ENCODE assay signal across 25 cellular contexts in the genomic region with DNA sequence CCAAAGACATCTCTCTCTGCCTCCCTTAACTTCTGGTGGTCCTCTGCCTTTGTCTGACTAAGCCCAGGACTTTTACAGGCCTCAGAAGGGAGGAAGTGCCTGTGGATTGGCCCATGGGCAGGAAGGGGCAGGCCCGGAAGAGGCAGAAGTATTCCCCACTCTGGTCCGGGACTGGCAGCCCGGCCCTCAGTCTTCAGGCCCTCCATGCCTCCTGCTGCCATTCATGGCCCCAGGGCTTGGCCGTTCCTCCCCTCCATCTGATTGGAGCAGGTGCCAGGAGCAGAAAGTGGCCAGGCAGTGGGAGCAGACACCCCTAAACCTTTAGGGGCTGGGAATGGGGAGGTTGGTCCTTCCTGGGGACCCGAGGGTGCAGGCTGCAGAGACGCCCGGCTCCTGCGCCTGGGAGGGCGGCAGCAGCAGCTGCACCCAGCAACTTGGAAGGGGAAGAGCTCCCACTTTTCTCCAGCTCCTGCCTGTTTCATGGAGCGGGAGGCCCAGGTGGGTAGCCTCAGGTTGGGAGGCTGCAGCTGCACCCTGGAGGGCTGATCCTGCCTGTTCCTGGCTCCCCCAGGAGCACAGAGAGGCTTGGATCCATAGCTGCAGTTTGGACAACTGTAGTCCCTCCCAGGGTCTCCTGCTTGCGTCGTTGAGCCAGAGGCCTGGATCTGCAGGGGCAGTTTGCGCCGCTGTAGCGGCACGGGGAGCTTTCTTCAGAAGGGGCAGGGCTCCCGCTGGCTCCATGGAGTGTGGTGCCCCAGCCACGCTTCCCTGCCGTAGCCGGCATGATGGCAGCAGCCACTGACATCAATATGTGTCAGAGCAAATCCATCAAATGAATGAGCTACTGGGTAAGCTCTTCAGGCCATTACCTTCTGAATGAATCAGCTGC.
DNase-seq lines count a peak whose midpoint lies in the region; ATAC-seq, FAIRE-seq and TF ChIP-seq lines count a peak whose summit lies in the region.
"Had no signal": no experiment of that assay in that cellular context is flagged by ENCODE, and none has a peak within 500 bp of the region (broad histone marks: within the 10 kb centered on the region; RNA-seq: fewer than 3 reads in every experiment).

No MANE protein-coding gene starts in this region.

- peaks cover 0 to 11% (median 0%) of the 10 kb centered on the region in 7 donors for H3K9me3 Mint-ChIP-seq in CD14-positive monocyte

- in situ Hi-C loops in GM12878 (cut with MboI): no loop called here

- TF ChIP-seq RAD21 in GM12878 (IDR thresholded peaks at IDR 0.05; ENCODE audit: insufficient read depth, low read depth, low read length): no peak

- H2AFZ ChIP-seq in GM12878 (ENCODE audit: control insufficient read depth, low read depth, low read length): no peak overlapping the region

- no peaks in the 10 kb centered on the region for H3K36me3 ChIP-seq in GM12878 (ENCODE audit: control insufficient read depth in 2 of 2, insufficient read depth in 2 of 2, low read length in 1 of 2)
- H3K36me3 ChIP-seq in testis (ENCODE audit: low read depth, missing control alignments): no peaks in the 10 kb centered on the region

- TF ChIP-seq EP300 in GM12878 (IDR thresholded peaks at IDR 0.05; ENCODE audit: borderline replicate concordance in 1 of 2, control insufficient read depth in 1 of 2, low read depth in 2 of 2, low read length in 2 of 2): no peak

- no peak overlapping the region for H3K4me2 ChIP-seq in GM12878 (ENCODE audit: control insufficient read depth, insufficient read depth)
- H3K4me2 ChIP-seq: A549 had no signal

- FAIRE-seq in GM12878 (lab: Jason Lieb, UNC): no peak
- FAIRE-seq: A549, GM18507, H54, K562 had no signal

- H3K9ac ChIP-seq in GM12878 (ENCODE audit: control insufficient read depth, insufficient read depth, low read length): no peak overlapping the region

- H3K4me1 ChIP-seq in GM12878 (ENCODE audit: control insufficient read depth, insufficient read depth, low read length) (no peaks in the 10 kb centered on the region), testis (no peaks in the 10 kb centered on the region)
- H3K4me1 ChIP-seq: A549, Caco-2 had no signal

- DNase-seq in CD14-positive monocyte (ENCODE audit: low spot score) (peak; percentile 37), Daoy (ENCODE audit: low read depth) (peak; percentile 65), GM12878 (ENCODE audit: low read depth, low spot score) (no peak), testis (peak; percentile 46), NCI-H1436 treated with DMSO at 0.1 percent for 48 hours (lab: John Stamatoyannopoulos, UW) (no peak), T-helper 9 cell (no peak), NCI-H2081 (lab: John Stamatoyannopoulos, UW) (no peak)
- DNase-seq: C1 segment of cervical spinal cord; Caco-2; CD8-positive, alpha-beta T cell; DMS153; DND-41; Kasumi-1; NCI-H1105 treated with DMSO at 0.1 percent for 48 hours; NCI-H2029 treated with DMSO at 0.1 percent for 48 hours; NCI-H2227 treated with DMSO at 0.1 percent for 48 hours; NCI-H510A; NCI-H69; RPMI8226; SIG-M5 had no signal

- no peak overlapping the region for H3K4me3 Mint-ChIP-seq in CD14-positive monocyte
- H3K4me3 Mint-ChIP-seq: CD8-positive, alpha-beta T cell had no signal

- no peaks in the 10 kb centered on the region for H3K79me2 ChIP-seq in GM12878 (ENCODE audit: control insufficient read depth, insufficient read depth, low read length)

- RAD21 ChIA-PET in GM12878 (lab: Charles Lee; ENCODE audit: unreplicated experiment): interaction anchor here (1.7 kb wide), 1 partner anchor 188 kb away, joined by 3 read pairs; no protein-coding TSS in a partner anchor

- TF ChIP-seq CTCF in CD14-positive monocyte (IDR thresholded peaks at IDR 0.05) (no peak), GM12878 (IDR thresholded peaks at IDR 0.05 in 2 of 3, conservative IDR thresholded peaks at IDR 0.05 in 1 of 3; ENCODE audit: control insufficient read depth in 2 of 3, extremely low read depth in 1 of 3, insufficient read depth in 1 of 3, low read depth in 3 of 3, low read length in 3 of 3) (no peak), testis (IDR thresholded peaks at IDR 0.05) (no peak)

- H3K27ac ChIP-seq in GM12878 (ENCODE audit: control insufficient read depth, insufficient read depth) (no peak overlapping the region), testis (no peak overlapping the region)
- H3K27ac ChIP-seq: A549, SK-N-MC had no signal

- TF ChIP-seq POLR2A in GM12878 (IDR thresholded peaks at IDR 0.05; ENCODE audit: low read depth, low read length) (no peak), testis (IDR thresholded peaks at IDR 0.05) (no peak)

- CTCF ChIA-PET in GM12878 (lab: Yijun Ruan, JAX): interaction anchor here (1.7 to 2.8 kb wide), 2 partner anchors 10 to 45 kb away, joined by 5 to 10 read pairs; no protein-coding TSS in a partner anchor

- 72% methylated on average over 20 of the region's 20 CpGs for WGBS in GM12878 (ENCODE audit: insufficient coverage, insufficient replicate concordance, low lambda C conversion rate, missing lambda C conversion rate)
- WGBS in testis, 2 donors: 75 to 79% methylated on average over 6 to 19 of the region's 20 CpGs

- H3K27ac Mint-ChIP-seq in CD14-positive monocyte: no peak overlapping the region
- H3K27ac Mint-ChIP-seq: CD8-positive, alpha-beta T cell had no signal

- intact Hi-C loops in CD14-positive monocyte (cut with micrococcal nuclease): no loop called here
- intact Hi-C loops in GM12878 (cut with micrococcal nuclease; ENCODE audit: unreplicated experiment): no loop called here
- intact Hi-C loops in testis (cut with DNase I; ENCODE audit: low total_unique reads): no loop called here

- H3K27me3 Mint-ChIP-seq in CD14-positive monocyte (ENCODE audit: low read depth in 3 of 3): no peaks in the 10 kb centered on the region

- POLR2A ChIA-PET in GM12878 (lab: Charles Lee): interaction anchor here (0.5 kb wide), 1 partner anchor 55 kb away, joined by 3 read pairs; no protein-coding TSS in a partner anchor

- H3K27me3 ChIP-seq in GM12878 (replicated peaks in 1 of 2; ENCODE audit: control insufficient read depth in 2 of 2, insufficient read depth in 2 of 2, low read length in 1 of 2) (no peaks in the 10 kb centered on the region), testis (no peaks in the 10 kb centered on the region)

- H3K9me3 ChIP-seq in GM12878 (replicated peaks; ENCODE audit: control insufficient read depth, insufficient read depth, low read length) (no peaks in the 10 kb centered on the region), testis (no peaks in the 10 kb centered on the region)
- H3K9me3 ChIP-seq: A549, Caco-2 had no signal

- SMC1A ChIA-PET in GM12878 (lab: Charles Lee; ENCODE audit: uncharacterized antibody, unreplicated experiment): interaction anchor here (0.7 to 2.2 kb wide), 4 partner anchors 12 to 1766 kb away, joined by 3 to 10 read pairs (median 4); no protein-coding TSS in a partner anchor

- H3K4me1 Mint-ChIP-seq in CD14-positive monocyte: no peaks in the 10 kb centered on the region

- ATAC-seq in GM12878: peak; percentile 52
- ATAC-seq: A549; CD8-positive, alpha-beta T cell; K562 had no signal

- H4K20me1 ChIP-seq in GM12878 (ENCODE audit: control insufficient read depth, insufficient read depth): no peaks in the 10 kb centered on the region

- no peaks in the 10 kb centered on the region for H3K36me3 Mint-ChIP-seq in CD14-positive monocyte
- H3K36me3 Mint-ChIP-seq: CD8-positive, alpha-beta T cell had no signal

- BruUV-seq in GM12878 (replicated peaks; lab: Mats Ljungman, UMichigan): no TSS peak

- H3K4me3 ChIP-seq in GM12878 (no peak overlapping the region), testis (peak overlapping the region in 1 of 2 donors; percentile 41)
- H3K4me3 ChIP-seq: A549, K562, SK-N-MC had no signal

TF ChIP-seq in GM12878, 131 proteins besides CTCF, POLR2A, EP300 and RAD21:
- TF ChIP-seq NR2C1 (IDR thresholded peaks at IDR 0.05) (no peak), BACH1 (IDR thresholded peaks at IDR 0.05; ENCODE audit: borderline replicate concordance) (no peak), FOXK2 (IDR thresholded peaks at IDR 0.05) (no peak), EGR1 (IDR thresholded peaks at IDR 0.05; ENCODE audit: borderline replicate concordance in 1 of 2, low read depth in 2 of 2, low read length in 2 of 2) (no peak)

Comparison
In these comparisons a context has a peak if more than half of its experiments do, and no peak if none do; other contexts are left out.
1. DNase-seq: peak in CD14-positive monocyte (single experiment), Daoy (single experiment) and testis (single experiment); none in GM12878 (single experiment), NCI-H1436 treated with DMSO at 0.1 percent for 48 hours (single experiment), T-helper 9 cell (single experiment) and NCI-H2081 (0 of 2).